ENCODE assay signal across 9 cellular contexts in genomic region chr9:125513634-125514413, GRCh38.
DNase-seq lines count a peak whose midpoint lies in the region; ATAC-seq, FAIRE-seq and TF ChIP-seq lines count a peak whose summit lies in the region.
"Had no signal": no experiment of that assay in that cellular context is flagged by ENCODE, and none has a peak within 500 bp of the region (broad histone marks: within the 10 kb centered on the region; RNA-seq: fewer than 3 reads in every experiment).

No MANE protein-coding gene starts in this region.

- no peaks in the 10 kb centered on the region for H3K36me3 Mint-ChIP-seq in mesothelial cell of epicardium
- peaks cover 0 to 4% (median 0%) of the 10 kb centered on the region in 3 donors for H3K36me3 Mint-ChIP-seq in immature natural killer cell

- H3K27ac Mint-ChIP-seq in mesothelial cell of epicardium, result peak overlapping the region; percentile 39
- H3K27ac Mint-ChIP-seq in immature natural killer cell, result peak overlapping the region in 1 of 6 donors; percentile 14

- no peaks in the 10 kb centered on the region for H3K36me3 ChIP-seq in mammary epithelial cell (ENCODE audit: insufficient read depth, low read length)

- peak overlapping the region; percentile 59 for H3K9ac ChIP-seq in mammary epithelial cell (ENCODE audit: insufficient read depth, low read length)

- CTCF ChIA-PET in mammary epithelial cell (lab: Charles Lee; ENCODE audit: low non-redundant PET), result no interaction called here

- 52% methylated on average over 14 of the region's 14 CpGs for WGBS in mammary epithelial cell (ENCODE audit: low coverage, missing lambda C conversion rate)

- H4K20me1 ChIP-seq in mammary epithelial cell (ENCODE audit: insufficient read depth, low read length), result no peaks in the 10 kb centered on the region

- FAIRE-seq in H54 (lab: Jason Lieb, UNC) (peak; percentile 99), D721Med (lab: Jason Lieb, UNC) (no peak)
- FAIRE-seq: TTC549 had no signal

- H3K4me2 ChIP-seq in mammary epithelial cell (ENCODE audit: insufficient read depth, low read depth, low read length), result peak overlapping the region; percentile 85

- H3K9me3 Mint-ChIP-seq in mesothelial cell of epicardium (no peaks in the 10 kb centered on the region), immature natural killer cell (no peaks in the 10 kb centered on the region)

- H3K27me3 Mint-ChIP-seq in mesothelial cell of epicardium (ENCODE audit: low read depth) (no peaks in the 10 kb centered on the region), immature natural killer cell (ENCODE audit: low read depth in 3 of 3) (peaks cover 0 to 2% (median 0%) of the 10 kb centered on the region in 3 donors)

- H3K27ac ChIP-seq in mammary epithelial cell (ENCODE audit: insufficient read depth, low read depth, low read length), result peak overlapping the region; percentile 88

- in situ Hi-C loops in mammary epithelial cell (cut with MboI; ENCODE audit: low sequenced_read_pairs in 2 of 2), result no loop called here

- intact Hi-C loops in mammary epithelial cell (cut with micrococcal nuclease), result no loop called here

- peak in 1 of 2 donors; percentile 0 for TF ChIP-seq CTCF in mammary epithelial cell (conservative IDR thresholded peaks at IDR 0.05 in 1 of 2, IDR thresholded peaks at IDR 0.05 in 1 of 2; ENCODE audit: extremely low read depth in 1 of 2, insufficient read depth in 1 of 2, low read depth in 1 of 2, low read length in 2 of 2)
- no peak for TF ChIP-seq CTCF in mesothelial cell of epicardium (IDR thresholded peaks at IDR 0.05; ENCODE audit: unreplicated experiment)
- no peak for TF ChIP-seq CTCF in D721Med (IDR thresholded peaks at IDR 0.05; ENCODE audit: insufficient read depth, missing control alignments)

- no peaks in the 10 kb centered on the region for H3K27me3 ChIP-seq in mammary epithelial cell (ENCODE audit: insufficient read depth, low read length)

- peaks cover 78% of the 10 kb centered on the region for H3K4me1 Mint-ChIP-seq in mesothelial cell of epicardium
- peaks cover 2 to 13% of the 10 kb centered on the region in 2 donors for H3K4me1 Mint-ChIP-seq in immature natural killer cell

- H3K9me3 ChIP-seq in mammary epithelial cell (replicated peaks; ENCODE audit: insufficient read depth, low read length), result no peaks in the 10 kb centered on the region

- no TSS peak for BruUV-seq in mammary epithelial cell (replicated peaks; lab: Mats Ljungman, UMichigan)

- peak; percentile 97 for DNase-seq in H54 (ENCODE audit: insufficient read length, low spot score)
- peak; percentile 58 for DNase-seq in MV-4-11 (lab: John Stamatoyannopoulos, UW)
- DNase-seq in mammary epithelial cell, result peak; percentile 91
- DNase-seq in mesothelial cell of epicardium (ENCODE audit: low spot score in 2 of 2, unreplicated experiment in 2 of 2), result no peak
- DNase-seq in D721Med (ENCODE audit: insufficient read length, low spot score), result no peak
- no peak for DNase-seq in immature natural killer cell
- DNase-seq in NOMO-1 treated with dmso at 0.1 percent for 144 hours (lab: John Stamatoyannopoulos, UW; ENCODE audit: unreplicated experiment), result no peak

- peak; percentile 97 for ATAC-seq in GM18511 (IDR thresholded peaks at IDR 0.05; ENCODE audit: unreplicated experiment)

- H3K4me3 Mint-ChIP-seq in mesothelial cell of epicardium (no peak overlapping the region), immature natural killer cell (peak overlapping the region in 1 of 5 donors; percentile 54)

- H3K4me3 ChIP-seq in mammary epithelial cell (replicated peaks in 1 of 3; ENCODE audit: insufficient read depth in 1 of 3, low read depth in 2 of 3, low read length in 3 of 3), result peak overlapping the region; percentile 17 to 33 (median 22)

- dilution Hi-C loops in mammary epithelial cell (cut with HindIII; ENCODE audit: low sequenced_read_pairs), result no loop called here

- H2AFZ ChIP-seq in mammary epithelial cell (ENCODE audit: low read depth, low read length), result peak overlapping the region; percentile 23

- peaks cover 31% of the 10 kb centered on the region for H3K79me2 ChIP-seq in mammary epithelial cell (ENCODE audit: insufficient read depth, low read length)

- H3K4me1 ChIP-seq in mammary epithelial cell (ENCODE audit: insufficient read depth, low read length), result peaks cover 33% of the 10 kb centered on the region

- no peak for TF ChIP-seq POLR2A in H54 (IDR thresholded peaks at IDR 0.05; ENCODE audit: low read depth, low read length)

Comparison
In these comparisons a context has a peak if more than half of its experiments do, and no peak if none do; other contexts are left out.
1. DNase-seq: peak in H54 (single experiment), MV-4-11 (single experiment) and mammary epithelial cell (single experiment); none in mesothelial cell of epicardium (0 of 2), D721Med (single experiment), immature natural killer cell (0 of 3) and NOMO-1 treated with dmso at 0.1 percent for 144 hours (single experiment).